20 cellular contexts compared by ENCODE assay signal in the genomic region with DNA sequence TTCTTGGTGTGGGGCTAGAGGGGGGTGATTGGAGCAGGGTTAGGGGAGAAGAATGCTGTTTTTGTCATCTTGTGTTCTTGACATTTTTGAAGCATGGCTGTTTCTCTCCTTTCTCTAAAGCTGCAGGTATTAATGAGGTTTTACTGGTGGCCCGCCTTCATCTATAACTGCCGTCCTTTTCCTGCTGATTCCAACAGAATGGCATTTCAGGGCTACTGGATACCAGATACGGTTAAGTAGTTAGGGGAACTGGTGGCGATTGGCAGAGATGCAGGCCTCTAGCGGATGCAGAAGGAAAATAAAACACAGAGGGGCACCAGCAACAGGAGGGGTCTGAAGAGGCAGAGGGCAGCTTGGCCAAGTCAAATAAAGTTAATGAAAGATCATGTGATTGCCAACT.
"Had no signal": no experiment of that assay in that cellular context is flagged by ENCODE, and none has a peak within 500 bp of the region (broad histone marks: within the 10 kb centered on the region; RNA-seq: fewer than 3 reads in every experiment).

No MANE protein-coding gene starts in this region.

- H3K36me3 Mint-ChIP-seq: immature natural killer cell, memory B cell, natural killer cell, T-cell had no signal

- H3K27ac Mint-ChIP-seq: activated CD4-positive, alpha-beta T cell treated with anti-CD3 and anti-CD28 coated beads, Interleukin-2, amount 10 ng/mL, durations not matched to agents 24 days and 14 days; activated CD8-positive, alpha-beta T cell treated with anti-CD3 and anti-CD28 coated beads, Interleukin-2, amount 10 ng/mL, durations not matched to agents 7 days and 5 days; activated naive CD4-positive, alpha-beta T cell treated with anti-CD3 and anti-CD28 coated beads for 36 hours; activated T-cell treated with anti-CD3 and anti-CD28 coated beads, Interleukin-2, amount 50 U/mL, for 24 hours; immature natural killer cell; memory B cell; natural killer cell; T-cell had no signal

- H3K9me3 Mint-ChIP-seq: activated CD4-positive, alpha-beta T cell treated with anti-CD3 and anti-CD28 coated beads, Interleukin-2, amount 10 ng/mL, durations not matched to agents 24 days and 14 days; activated naive CD4-positive, alpha-beta T cell treated with anti-CD3 and anti-CD28 coated beads for 36 hours; activated T-cell treated with anti-CD3 and anti-CD28 coated beads, Interleukin-2, amount 50 U/mL, for 24 hours; memory B cell; T-cell had no signal

- H3K27me3 ChIP-seq: gastrocnemius medialis, upper lobe of left lung had no signal

- H3K36me3 ChIP-seq: gastrocnemius medialis, stomach, upper lobe of left lung had no signal

- H3K9ac ChIP-seq: parathyroid adenoma had no signal

- DNase-seq: activated CD4-positive, alpha-beta T cell treated with anti-CD3 and anti-CD28 coated beads, Interleukin-2, amount 10 ng/mL, durations not matched to agents 24 days and 14 days; activated CD8-positive, alpha-beta T cell treated with anti-CD3 and anti-CD28 coated beads, Interleukin-2, amount 10 ng/mL, durations not matched to agents 7 days and 5 days; activated naive CD4-positive, alpha-beta T cell treated with anti-CD3 and anti-CD28 coated beads for 36 hours; activated T-cell treated with anti-CD3 and anti-CD28 coated beads, Interleukin-2, amount 50 U/mL, for 24 hours; aorta; cerebellar nuclear complex; cortex of kidney; gastrocnemius medialis; head of caudate nucleus; immature natural killer cell; natural killer cell; stimulated activated CD4-positive, alpha-beta T cell treated with anti-CD3 and anti-CD28 coated beads, Interleukin-4, amount 100 ng/mL, for 1 hour; stomach; T-cell; T-helper 9 cell; upper lobe of left lung had no signal

- H3K4me1 Mint-ChIP-seq: activated CD4-positive, alpha-beta T cell treated with anti-CD3 and anti-CD28 coated beads, Interleukin-2, amount 10 ng/mL, durations not matched to agents 24 days and 14 days; immature natural killer cell; memory B cell; natural killer cell; T-cell had no signal

- H3K4me3 ChIP-seq: gastrocnemius medialis, smooth muscle cell, stomach, upper lobe of left lung had no signal

- H3K27ac ChIP-seq: gastrocnemius medialis, parathyroid adenoma, stomach, upper lobe of left lung had no signal

- H3K4me2 ChIP-seq: smooth muscle cell had no signal

- ATAC-seq: activated CD8-positive, alpha-beta T cell treated with anti-CD3 and anti-CD28 coated beads, Interleukin-2, amount 10 ng/mL, durations not matched to agents 7 days and 5 days; gastrocnemius medialis; natural killer cell; sciatic nerve; T-cell had no signal

- H3K79me2 ChIP-seq: parathyroid adenoma had no signal

- H3K4me1 ChIP-seq: gastrocnemius medialis, stomach, upper lobe of left lung had no signal

- H3K4me3 Mint-ChIP-seq: activated CD4-positive, alpha-beta T cell treated with anti-CD3 and anti-CD28 coated beads, Interleukin-2, amount 10 ng/mL, durations not matched to agents 24 days and 14 days; activated CD8-positive, alpha-beta T cell treated with anti-CD3 and anti-CD28 coated beads, Interleukin-2, amount 10 ng/mL, durations not matched to agents 7 days and 5 days; activated naive CD4-positive, alpha-beta T cell treated with anti-CD3 and anti-CD28 coated beads for 36 hours; activated T-cell treated with anti-CD3 and anti-CD28 coated beads, Interleukin-2, amount 50 U/mL, for 24 hours; immature natural killer cell; memory B cell; natural killer cell; T-cell had no signal
